15 cellular contexts compared by ENCODE assay signal in the genomic region with DNA sequence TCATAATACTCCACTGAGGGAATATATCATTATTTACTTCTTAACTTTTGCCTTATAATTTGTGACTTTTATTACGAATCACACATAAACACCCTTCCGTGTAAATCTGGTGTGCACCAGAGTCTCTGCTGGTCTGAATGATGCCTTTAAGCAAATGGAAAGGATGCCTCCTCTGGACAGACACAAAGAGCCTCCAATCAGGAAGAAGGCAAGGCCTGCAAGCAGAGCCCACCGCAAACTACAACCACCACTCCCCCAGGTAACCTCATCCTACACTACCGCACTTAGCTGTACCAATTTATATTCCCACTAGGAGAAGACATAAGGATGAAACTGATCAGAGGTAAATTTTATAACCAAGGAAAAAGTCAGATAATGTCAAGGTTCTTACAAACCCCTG.
DNase-seq lines count a peak whose midpoint lies in the region; ATAC-seq and TF ChIP-seq lines count a peak whose summit lies in the region.
"Had no signal": no experiment of that assay in that cellular context is flagged by ENCODE, and none has a peak within 500 bp of the region (broad histone marks: within the 10 kb centered on the region; RNA-seq: fewer than 3 reads in every experiment).

No MANE protein-coding gene starts in this region.

- peaks cover 9% of the 10 kb centered on the region for H3K36me3 ChIP-seq in CD4-positive, alpha-beta memory T cell (ENCODE audit: insufficient read depth, low read length)
- peaks cover 5% of the 10 kb centered on the region; the same call in 1 of the 2 replicates for H3K36me3 ChIP-seq in Karpas-422 (ENCODE audit: insufficient read depth, low read length)
- H3K36me3 ChIP-seq in naive thymus-derived CD4-positive, alpha-beta T cell (ENCODE audit: control insufficient read depth in 2 of 3, insufficient read depth in 3 of 3, low read length in 3 of 3) = no peaks in the 10 kb centered on the region
- H3K36me3 ChIP-seq: HAP-1 had no signal

- no peaks in the 10 kb centered on the region for H4K20me1 ChIP-seq in Karpas-422 (ENCODE audit: insufficient read depth, low read depth, low read length)

- DNase-seq in CD4-positive, alpha-beta T cell = no peak
- no peak for DNase-seq in CD4-positive, alpha-beta memory T cell
- DNase-seq in Karpas-422 (no peak), T-helper 2 cell (no peak)
- no peak for DNase-seq in naive thymus-derived CD4-positive, alpha-beta T cell
- DNase-seq: ACHN; CD8-positive, alpha-beta memory T cell; COR-L47; GDM1 had no signal

- peaks cover 20% of the 10 kb centered on the region for H3K4me1 ChIP-seq in CD4-positive, alpha-beta memory T cell (ENCODE audit: insufficient read depth, low read length)
- H3K4me1 ChIP-seq in Karpas-422 (ENCODE audit: low read length) = peaks cover 100% of the 10 kb centered on the region
- peaks cover 13 to 14% of the 10 kb centered on the region in 2 donors for H3K4me1 ChIP-seq in naive thymus-derived CD4-positive, alpha-beta T cell (ENCODE audit: control insufficient read depth in 2 of 2, insufficient read depth in 2 of 2, low read length in 2 of 2)

- ATAC-seq in CD4-positive, alpha-beta T cell (ENCODE audit: poor library complexity) = no peak
- no peak for ATAC-seq in naive thymus-derived CD4-positive, alpha-beta T cell
- no peak for ATAC-seq in activated CD4-positive, CD25-positive, alpha-beta regulatory T cell treated with anti-CD3 and anti-CD28 coated beads, Interleukin-2, amount 50 U/mL, for 24 hours
- ATAC-seq in GM19395 (IDR thresholded peaks at IDR 0.05; ENCODE audit: unreplicated experiment) = no peak

- H3K4me2 ChIP-seq in Karpas-422 (ENCODE audit: low read depth, low read length, poor library complexity, severe bottlenecking) = no peak overlapping the region
- H3K4me2 ChIP-seq: KMS-11 had no signal

- no peak overlapping the region for H3K4me3 ChIP-seq in CD4-positive, alpha-beta memory T cell (ENCODE audit: low read length in 2 of 2)
- no peak overlapping the region for H3K4me3 ChIP-seq in Karpas-422 (ENCODE audit: low read length)
- no peak overlapping the region for H3K4me3 ChIP-seq in naive thymus-derived CD4-positive, alpha-beta T cell (ENCODE audit: low read length)
- H3K4me3 ChIP-seq: HAP-1 had no signal

- H3K27me3 ChIP-seq in CD4-positive, alpha-beta T cell (ENCODE audit: control insufficient read depth, insufficient read depth, low read length) = no peaks in the 10 kb centered on the region
- no peaks in the 10 kb centered on the region for H3K27me3 ChIP-seq in CD4-positive, alpha-beta memory T cell (ENCODE audit: insufficient read depth, low read length)
- H3K27me3 ChIP-seq in Karpas-422 (ENCODE audit: low read length) = no peaks in the 10 kb centered on the region
- no peaks in the 10 kb centered on the region for H3K27me3 ChIP-seq in naive thymus-derived CD4-positive, alpha-beta T cell (ENCODE audit: control insufficient read depth in 2 of 2, insufficient read depth in 2 of 2, low read length in 2 of 2)

- no peak overlapping the region for H3K4me3 Mint-ChIP-seq in CD4-positive, alpha-beta T cell
- peak overlapping the region in 2 of 8 donors; percentile 3 to 15 for H3K4me3 Mint-ChIP-seq in CD4-positive, alpha-beta memory T cell
- H3K4me3 Mint-ChIP-seq in naive thymus-derived CD4-positive, alpha-beta T cell = peak overlapping the region in 1 of 10 donors; percentile 4
- H3K4me3 Mint-ChIP-seq: CD8-positive, alpha-beta memory T cell had no signal

- H3K36me3 Mint-ChIP-seq in CD4-positive, alpha-beta T cell (ENCODE audit: low read depth) = peaks cover 52% of the 10 kb centered on the region
- peaks cover 25 to 39% of the 10 kb centered on the region in 2 donors for H3K36me3 Mint-ChIP-seq in CD4-positive, alpha-beta memory T cell
- peaks cover 13 to 36% (median 23%) of the 10 kb centered on the region in 5 donors for H3K36me3 Mint-ChIP-seq in naive thymus-derived CD4-positive, alpha-beta T cell

- peak overlapping the region; percentile 45 for H3K27ac Mint-ChIP-seq in CD4-positive, alpha-beta T cell
- H3K27ac Mint-ChIP-seq in CD4-positive, alpha-beta memory T cell = peak overlapping the region in 4 of 7 donors; percentile 40 to 88 (median 56)
- peak overlapping the region in 5 of 9 donors; percentile 14 to 69 (median 42) for H3K27ac Mint-ChIP-seq in naive thymus-derived CD4-positive, alpha-beta T cell

- no peak for TF ChIP-seq CTCF in CD4-positive, alpha-beta T cell (IDR thresholded peaks at IDR 0.05)

- peaks cover 88% of the 10 kb centered on the region for H3K4me1 Mint-ChIP-seq in CD4-positive, alpha-beta T cell (ENCODE audit: low read depth)
- H3K4me1 Mint-ChIP-seq in CD4-positive, alpha-beta memory T cell = peaks cover 52 to 92% (median 65%) of the 10 kb centered on the region in 4 donors
- peaks cover 11 to 87% (median 76%) of the 10 kb centered on the region in 7 donors for H3K4me1 Mint-ChIP-seq in naive thymus-derived CD4-positive, alpha-beta T cell

- H3K9me3 Mint-ChIP-seq in CD4-positive, alpha-beta T cell = no peaks in the 10 kb centered on the region
- H3K9me3 Mint-ChIP-seq in CD4-positive, alpha-beta memory T cell = no peaks in the 10 kb centered on the region
- peaks cover 0 to 3% (median 0%) of the 10 kb centered on the region in 11 donors for H3K9me3 Mint-ChIP-seq in naive thymus-derived CD4-positive, alpha-beta T cell
- H3K9me3 Mint-ChIP-seq: CD8-positive, alpha-beta memory T cell had no signal

- no peak overlapping the region for H3K9ac ChIP-seq in Karpas-422 (ENCODE audit: low read length)
- H3K9ac ChIP-seq: KMS-11 had no signal

- POLR2A ChIA-PET in CD4-positive, alpha-beta T cell (lab: Charles Lee) = no interaction called here
- POLR2A ChIA-PET in CD4-positive, alpha-beta memory T cell (lab: Charles Lee; ENCODE audit: partially characterized antibody) = interaction anchor here (0.9 to 2.0 kb wide), 3 partner anchors 11 to 251 kb away, joined by 3 to 6 read pairs (median 4); no protein-coding TSS in a partner anchor
- POLR2A ChIA-PET in naive thymus-derived CD4-positive, alpha-beta T cell (lab: Charles Lee) = interaction anchor here (1.0 kb wide), 1 partner anchor 229 kb away, joined by 3 read pairs; no protein-coding TSS in a partner anchor

- CTCF ChIA-PET in CD4-positive, alpha-beta T cell (lab: Charles Lee) = no interaction called here
- CTCF ChIA-PET in CD4-positive, alpha-beta memory T cell (lab: Charles Lee; ENCODE audit: partially characterized antibody) = no interaction called here
- CTCF ChIA-PET in naive thymus-derived CD4-positive, alpha-beta T cell (lab: Charles Lee) = no interaction called here

- H3K9me2 ChIP-seq in Karpas-422 (replicated peaks; ENCODE audit: insufficient read depth, low read length) = no peaks in the 10 kb centered on the region

- intact Hi-C loops in CD4-positive, alpha-beta T cell (cut with DNase I, micrococcal nuclease) = loop anchor here (5.0 to 10.0 kb wide), 3 partner anchors 49 to 242 kb away; no protein-coding TSS in a partner anchor
- intact Hi-C loops in CD4-positive, alpha-beta memory T cell (cut with micrococcal nuclease) = no loop called here
- intact Hi-C loops in naive thymus-derived CD4-positive, alpha-beta T cell (cut with micrococcal nuclease) = no loop called here

- no peak overlapping the region for H3K27ac ChIP-seq in CD4-positive, alpha-beta T cell (ENCODE audit: low read depth, low read length)
- H3K27ac ChIP-seq in CD4-positive, alpha-beta memory T cell (ENCODE audit: low read depth, low read length) = no peak overlapping the region
- H3K27ac ChIP-seq in Karpas-422 (ENCODE audit: low read length) = peak overlapping the region; percentile 98
- H3K27ac ChIP-seq in naive thymus-derived CD4-positive, alpha-beta T cell (ENCODE audit: low read depth, low read length) = no peak overlapping the region
- H3K27ac ChIP-seq: C4-2B, HL-60, KMS-11 had no signal

- peaks cover 81% of the 10 kb centered on the region for H3K79me2 ChIP-seq in Karpas-422 (ENCODE audit: low read length)

- H3K9me3 ChIP-seq in CD4-positive, alpha-beta T cell (ENCODE audit: control insufficient read depth, low read length) = no peaks in the 10 kb centered on the region
- H3K9me3 ChIP-seq in CD4-positive, alpha-beta memory T cell (ENCODE audit: control insufficient read depth in 1 of 2, low read length in 2 of 2) = no peaks in the 10 kb centered on the region
- no peaks in the 10 kb centered on the region for H3K9me3 ChIP-seq in Karpas-422 (ENCODE audit: low read length)
- no peaks in the 10 kb centered on the region for H3K9me3 ChIP-seq in naive thymus-derived CD4-positive, alpha-beta T cell (ENCODE audit: control insufficient read depth in 2 of 3, low read length in 3 of 3)
- H3K9me3 ChIP-seq: HAP-1 had no signal

- H3K27me3 Mint-ChIP-seq in CD4-positive, alpha-beta T cell = no peaks in the 10 kb centered on the region
- H3K27me3 Mint-ChIP-seq in CD4-positive, alpha-beta memory T cell = no peaks in the 10 kb centered on the region
- no peaks in the 10 kb centered on the region for H3K27me3 Mint-ChIP-seq in naive thymus-derived CD4-positive, alpha-beta T cell
- H3K27me3 Mint-ChIP-seq: CD8-positive, alpha-beta memory T cell had no signal

- no peak overlapping the region for H2AFZ ChIP-seq in Karpas-422 (ENCODE audit: low read length)

Comparison
In these comparisons a context has a peak if more than half of its experiments do, and no peak if none do; other contexts are left out.
1. intact Hi-C loops: an anchor here in CD4-positive, alpha-beta T cell (5.0 to 10.0 kb wide); none called in CD4-positive, alpha-beta memory T cell and naive thymus-derived CD4-positive, alpha-beta T cell.